ENCODE assay signal across 1 cellular context in the genomic region with DNA sequence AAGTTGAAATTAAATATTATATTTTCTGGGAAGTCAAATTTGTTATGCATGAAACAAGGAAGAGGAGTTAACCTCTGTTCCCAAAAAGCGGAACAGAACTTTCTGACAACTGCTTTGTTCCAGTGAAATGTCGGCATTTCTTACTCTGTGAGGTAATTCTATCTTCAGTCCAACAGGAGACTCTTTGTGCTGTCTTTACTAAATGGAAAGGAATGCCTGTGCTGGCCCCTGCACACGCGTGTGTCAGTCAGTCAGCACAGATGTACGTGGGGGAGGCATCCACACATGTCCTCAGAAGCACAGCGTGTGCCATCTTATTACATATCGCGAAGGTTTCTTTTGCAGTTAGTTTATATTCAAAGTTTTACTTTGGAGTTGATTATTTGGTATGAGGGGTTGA.
TF ChIP-seq lines count a peak whose summit lies in the region.

No MANE protein-coding gene starts in this region.

TF ChIP-seq in K562, 482 proteins besides CTCF, POLR2A, EP300 and RAD21 (continued from another document and continues in another):
- TF ChIP-seq, protein P1, sequence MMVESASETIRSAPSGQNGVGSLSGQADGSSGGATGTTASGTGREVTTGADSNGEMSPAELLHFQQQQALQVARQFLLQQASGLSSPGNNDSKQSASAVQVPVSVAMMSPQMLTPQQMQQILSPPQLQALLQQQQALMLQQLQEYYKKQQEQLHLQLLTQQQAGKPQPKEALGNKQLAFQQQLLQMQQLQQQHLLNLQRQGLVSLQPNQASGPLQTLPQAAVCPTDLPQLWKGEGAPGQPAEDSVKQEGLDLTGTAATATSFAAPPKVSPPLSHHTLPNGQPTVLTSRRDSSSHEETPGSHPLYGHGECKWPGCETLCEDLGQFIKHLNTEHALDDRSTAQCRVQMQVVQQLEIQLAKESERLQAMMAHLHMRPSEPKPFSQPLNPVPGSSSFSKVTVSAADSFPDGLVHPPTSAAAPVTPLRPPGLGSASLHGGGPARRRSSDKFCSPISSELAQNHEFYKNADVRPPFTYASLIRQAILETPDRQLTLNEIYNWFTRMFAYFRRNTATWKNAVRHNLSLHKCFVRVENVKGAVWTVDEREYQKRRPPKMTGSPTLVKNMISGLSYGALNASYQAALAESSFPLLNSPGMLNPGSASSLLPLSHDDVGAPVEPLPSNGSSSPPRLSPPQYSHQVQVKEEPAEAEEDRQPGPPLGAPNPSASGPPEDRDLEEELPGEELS (CRISPR knock-in tag; IDR thresholded peaks at IDR 0.05; ENCODE audit: borderline replicate concordance), result no peak
- 0 out of 2 replicates have a peak, but pooled peaks have one; percentile 21 for TF ChIP-seq JUN (IDR thresholded peaks at IDR 0.05; ENCODE audit: borderline replicate concordance, low read depth, low read length)
- no peak for TF ChIP-seq JUN (CRISPR knock-in tag; IDR thresholded peaks at IDR 0.05; ENCODE audit: borderline replicate concordance)
- TF ChIP-seq, protein P2, sequence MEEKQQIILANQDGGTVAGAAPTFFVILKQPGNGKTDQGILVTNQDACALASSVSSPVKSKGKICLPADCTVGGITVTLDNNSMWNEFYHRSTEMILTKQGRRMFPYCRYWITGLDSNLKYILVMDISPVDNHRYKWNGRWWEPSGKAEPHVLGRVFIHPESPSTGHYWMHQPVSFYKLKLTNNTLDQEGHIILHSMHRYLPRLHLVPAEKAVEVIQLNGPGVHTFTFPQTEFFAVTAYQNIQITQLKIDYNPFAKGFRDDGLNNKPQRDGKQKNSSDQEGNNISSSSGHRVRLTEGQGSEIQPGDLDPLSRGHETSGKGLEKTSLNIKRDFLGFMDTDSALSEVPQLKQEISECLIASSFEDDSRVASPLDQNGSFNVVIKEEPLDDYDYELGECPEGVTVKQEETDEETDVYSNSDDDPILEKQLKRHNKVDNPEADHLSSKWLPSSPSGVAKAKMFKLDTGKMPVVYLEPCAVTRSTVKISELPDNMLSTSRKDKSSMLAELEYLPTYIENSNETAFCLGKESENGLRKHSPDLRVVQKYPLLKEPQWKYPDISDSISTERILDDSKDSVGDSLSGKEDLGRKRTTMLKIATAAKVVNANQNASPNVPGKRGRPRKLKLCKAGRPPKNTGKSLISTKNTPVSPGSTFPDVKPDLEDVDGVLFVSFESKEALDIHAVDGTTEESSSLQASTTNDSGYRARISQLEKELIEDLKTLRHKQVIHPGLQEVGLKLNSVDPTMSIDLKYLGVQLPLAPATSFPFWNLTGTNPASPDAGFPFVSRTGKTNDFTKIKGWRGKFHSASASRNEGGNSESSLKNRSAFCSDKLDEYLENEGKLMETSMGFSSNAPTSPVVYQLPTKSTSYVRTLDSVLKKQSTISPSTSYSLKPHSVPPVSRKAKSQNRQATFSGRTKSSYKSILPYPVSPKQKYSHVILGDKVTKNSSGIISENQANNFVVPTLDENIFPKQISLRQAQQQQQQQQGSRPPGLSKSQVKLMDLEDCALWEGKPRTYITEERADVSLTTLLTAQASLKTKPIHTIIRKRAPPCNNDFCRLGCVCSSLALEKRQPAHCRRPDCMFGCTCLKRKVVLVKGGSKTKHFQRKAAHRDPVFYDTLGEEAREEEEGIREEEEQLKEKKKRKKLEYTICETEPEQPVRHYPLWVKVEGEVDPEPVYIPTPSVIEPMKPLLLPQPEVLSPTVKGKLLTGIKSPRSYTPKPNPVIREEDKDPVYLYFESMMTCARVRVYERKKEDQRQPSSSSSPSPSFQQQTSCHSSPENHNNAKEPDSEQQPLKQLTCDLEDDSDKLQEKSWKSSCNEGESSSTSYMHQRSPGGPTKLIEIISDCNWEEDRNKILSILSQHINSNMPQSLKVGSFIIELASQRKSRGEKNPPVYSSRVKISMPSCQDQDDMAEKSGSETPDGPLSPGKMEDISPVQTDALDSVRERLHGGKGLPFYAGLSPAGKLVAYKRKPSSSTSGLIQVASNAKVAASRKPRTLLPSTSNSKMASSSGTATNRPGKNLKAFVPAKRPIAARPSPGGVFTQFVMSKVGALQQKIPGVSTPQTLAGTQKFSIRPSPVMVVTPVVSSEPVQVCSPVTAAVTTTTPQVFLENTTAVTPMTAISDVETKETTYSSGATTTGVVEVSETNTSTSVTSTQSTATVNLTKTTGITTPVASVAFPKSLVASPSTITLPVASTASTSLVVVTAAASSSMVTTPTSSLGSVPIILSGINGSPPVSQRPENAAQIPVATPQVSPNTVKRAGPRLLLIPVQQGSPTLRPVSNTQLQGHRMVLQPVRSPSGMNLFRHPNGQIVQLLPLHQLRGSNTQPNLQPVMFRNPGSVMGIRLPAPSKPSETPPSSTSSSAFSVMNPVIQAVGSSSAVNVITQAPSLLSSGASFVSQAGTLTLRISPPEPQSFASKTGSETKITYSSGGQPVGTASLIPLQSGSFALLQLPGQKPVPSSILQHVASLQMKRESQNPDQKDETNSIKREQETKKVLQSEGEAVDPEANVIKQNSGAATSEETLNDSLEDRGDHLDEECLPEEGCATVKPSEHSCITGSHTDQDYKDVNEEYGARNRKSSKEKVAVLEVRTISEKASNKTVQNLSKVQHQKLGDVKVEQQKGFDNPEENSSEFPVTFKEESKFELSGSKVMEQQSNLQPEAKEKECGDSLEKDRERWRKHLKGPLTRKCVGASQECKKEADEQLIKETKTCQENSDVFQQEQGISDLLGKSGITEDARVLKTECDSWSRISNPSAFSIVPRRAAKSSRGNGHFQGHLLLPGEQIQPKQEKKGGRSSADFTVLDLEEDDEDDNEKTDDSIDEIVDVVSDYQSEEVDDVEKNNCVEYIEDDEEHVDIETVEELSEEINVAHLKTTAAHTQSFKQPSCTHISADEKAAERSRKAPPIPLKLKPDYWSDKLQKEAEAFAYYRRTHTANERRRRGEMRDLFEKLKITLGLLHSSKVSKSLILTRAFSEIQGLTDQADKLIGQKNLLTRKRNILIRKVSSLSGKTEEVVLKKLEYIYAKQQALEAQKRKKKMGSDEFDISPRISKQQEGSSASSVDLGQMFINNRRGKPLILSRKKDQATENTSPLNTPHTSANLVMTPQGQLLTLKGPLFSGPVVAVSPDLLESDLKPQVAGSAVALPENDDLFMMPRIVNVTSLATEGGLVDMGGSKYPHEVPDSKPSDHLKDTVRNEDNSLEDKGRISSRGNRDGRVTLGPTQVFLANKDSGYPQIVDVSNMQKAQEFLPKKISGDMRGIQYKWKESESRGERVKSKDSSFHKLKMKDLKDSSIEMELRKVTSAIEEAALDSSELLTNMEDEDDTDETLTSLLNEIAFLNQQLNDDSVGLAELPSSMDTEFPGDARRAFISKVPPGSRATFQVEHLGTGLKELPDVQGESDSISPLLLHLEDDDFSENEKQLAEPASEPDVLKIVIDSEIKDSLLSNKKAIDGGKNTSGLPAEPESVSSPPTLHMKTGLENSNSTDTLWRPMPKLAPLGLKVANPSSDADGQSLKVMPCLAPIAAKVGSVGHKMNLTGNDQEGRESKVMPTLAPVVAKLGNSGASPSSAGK (IDR thresholded peaks at IDR 0.05), result 0 out of 2 replicates have a peak, but pooled peaks have one; percentile 22
- TF ChIP-seq BACH1 (tag; IDR thresholded peaks at IDR 0.05), result no peak
- TF ChIP-seq ZNF217 (CRISPR knock-in tag; IDR thresholded peaks at IDR 0.05), result no peak
- TF ChIP-seq MCM7 (IDR thresholded peaks at IDR 0.05), result no peak
- TF ChIP-seq, protein P3, sequence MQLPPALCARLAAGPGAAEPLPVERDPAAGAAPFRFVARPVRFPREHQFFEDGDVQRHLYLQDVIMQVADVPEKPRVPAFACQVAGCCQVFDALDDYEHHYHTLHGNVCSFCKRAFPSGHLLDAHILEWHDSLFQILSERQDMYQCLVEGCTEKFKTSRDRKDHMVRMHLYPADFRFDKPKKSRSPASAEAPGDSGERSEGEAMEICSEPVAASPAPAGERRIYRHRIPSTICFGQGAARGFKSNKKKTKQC (CRISPR knock-in tag; IDR thresholded peaks at IDR 0.05), result no peak
- TF ChIP-seq, protein P4, sequence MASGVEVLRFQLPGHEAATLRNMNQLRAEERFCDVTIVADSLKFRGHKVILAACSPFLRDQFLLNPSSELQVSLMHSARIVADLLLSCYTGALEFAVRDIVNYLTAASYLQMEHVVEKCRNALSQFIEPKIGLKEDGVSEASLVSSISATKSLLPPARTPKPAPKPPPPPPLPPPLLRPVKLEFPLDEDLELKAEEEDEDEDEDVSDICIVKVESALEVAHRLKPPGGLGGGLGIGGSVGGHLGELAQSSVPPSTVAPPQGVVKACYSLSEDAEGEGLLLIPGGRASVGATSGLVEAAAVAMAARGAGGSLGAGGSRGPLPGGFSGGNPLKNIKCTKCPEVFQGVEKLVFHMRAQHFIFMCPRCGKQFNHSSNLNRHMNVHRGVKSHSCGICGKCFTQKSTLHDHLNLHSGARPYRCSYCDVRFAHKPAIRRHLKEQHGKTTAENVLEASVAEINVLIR (CRISPR knock-in tag; IDR thresholded peaks at IDR 0.05), result no peak
- TF ChIP-seq, protein P5, sequence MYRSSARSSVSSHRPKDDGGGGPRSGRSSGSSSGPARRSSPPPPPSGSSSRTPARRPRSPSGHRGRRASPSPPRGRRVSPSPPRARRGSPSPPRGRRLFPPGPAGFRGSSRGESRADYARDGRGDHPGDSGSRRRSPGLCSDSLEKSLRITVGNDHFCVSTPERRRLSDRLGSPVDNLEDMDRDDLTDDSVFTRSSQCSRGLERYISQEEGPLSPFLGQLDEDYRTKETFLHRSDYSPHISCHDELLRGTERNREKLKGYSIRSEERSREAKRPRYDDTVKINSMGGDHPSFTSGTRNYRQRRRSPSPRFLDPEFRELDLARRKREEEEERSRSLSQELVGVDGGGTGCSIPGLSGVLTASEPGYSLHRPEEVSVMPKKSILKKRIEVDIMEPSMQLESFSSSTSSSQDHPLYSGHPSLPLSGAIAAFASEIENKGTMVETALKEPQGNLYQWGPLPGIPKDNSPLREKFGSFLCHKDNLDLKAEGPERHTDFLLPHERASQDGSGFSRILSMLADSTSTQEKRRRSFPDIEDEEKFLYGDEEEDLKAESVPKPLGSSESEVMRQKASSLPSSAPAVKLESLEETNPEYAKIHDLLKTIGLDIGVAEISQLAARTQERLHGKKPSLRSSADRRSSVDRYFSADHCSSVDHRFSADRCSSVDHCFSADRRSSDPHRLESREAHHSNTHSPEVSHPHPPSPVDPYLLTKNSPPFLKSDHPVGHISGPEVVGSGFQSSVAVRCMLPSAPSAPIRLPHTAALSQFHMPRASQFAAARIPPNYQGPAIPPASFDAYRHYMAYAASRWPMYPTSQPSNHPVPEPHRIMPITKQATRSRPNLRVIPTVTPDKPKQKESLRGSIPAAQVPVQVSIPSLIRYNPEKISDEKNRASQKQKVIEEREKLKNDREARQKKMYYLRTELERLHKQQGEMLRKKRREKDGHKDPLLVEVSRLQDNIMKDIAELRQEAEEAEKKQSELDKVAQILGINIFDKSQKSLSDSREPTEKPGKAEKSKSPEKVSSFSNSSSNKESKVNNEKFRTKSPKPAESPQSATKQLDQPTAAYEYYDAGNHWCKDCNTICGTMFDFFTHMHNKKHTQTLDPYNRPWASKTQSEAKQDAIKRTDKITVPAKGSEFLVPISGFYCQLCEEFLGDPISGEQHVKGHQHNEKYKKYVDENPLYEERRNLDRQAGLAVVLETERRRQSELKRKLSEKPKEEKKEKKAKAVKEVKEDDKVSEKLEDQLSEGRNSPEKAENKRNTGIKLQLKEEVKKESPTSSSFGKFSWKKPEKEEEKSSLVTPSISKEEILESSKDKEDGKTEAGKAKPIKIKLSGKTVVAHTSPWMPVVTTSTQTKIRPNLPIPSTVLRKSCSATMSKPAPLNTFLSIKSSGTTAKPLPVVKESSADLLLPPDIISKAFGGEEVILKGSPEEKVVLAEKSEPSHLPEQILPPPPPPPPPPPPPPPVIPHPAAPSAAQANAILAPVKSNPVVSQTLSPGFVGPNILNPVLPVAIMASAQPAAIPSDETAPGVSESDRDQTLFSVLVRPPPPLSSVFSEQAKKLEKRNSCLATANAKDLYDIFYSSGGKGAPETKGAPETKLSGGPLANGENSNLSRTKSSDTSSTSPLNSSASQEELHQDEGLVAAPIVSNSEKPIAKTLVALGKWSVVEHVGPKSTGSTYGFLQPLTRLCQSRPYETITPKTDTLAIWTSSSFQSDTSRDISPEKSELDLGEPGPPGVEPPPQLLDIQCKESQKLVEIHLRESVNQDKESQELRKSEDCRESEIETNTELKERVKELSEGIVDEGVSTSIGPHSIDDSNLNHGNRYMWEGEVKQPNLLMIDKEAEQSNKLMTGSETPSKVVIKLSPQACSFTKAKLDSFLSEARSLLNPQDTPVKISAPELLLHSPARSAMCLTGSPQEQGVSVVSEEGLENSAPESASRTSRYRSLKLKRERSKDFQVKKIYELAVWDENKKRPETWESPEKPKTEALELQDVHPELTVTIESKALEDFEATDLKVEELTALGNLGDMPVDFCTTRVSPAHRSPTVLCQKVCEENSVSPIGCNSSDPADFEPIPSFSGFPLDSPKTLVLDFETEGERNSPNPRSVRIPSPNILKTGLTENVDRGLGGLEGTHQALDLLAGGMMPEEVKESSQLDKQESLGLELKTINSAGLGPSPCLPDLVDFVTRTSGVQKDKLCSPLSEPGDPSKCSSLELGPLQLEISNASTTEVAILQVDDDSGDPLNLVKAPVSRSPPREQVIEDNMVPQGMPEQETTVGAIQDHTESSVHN (IDR thresholded peaks at IDR 0.05; ENCODE audit: borderline replicate concordance in 1 of 2, low read depth in 1 of 2), result 0 out of 4 replicates have a peak, but pooled peaks of 1 of the 2 experiments have one; percentile 33
- peak; percentile 49; the same call in 1 of the 2 replicates for TF ChIP-seq POLR2AphosphoS2 (IDR thresholded peaks at IDR 0.05; ENCODE audit: low read length)
- TF ChIP-seq, protein P6, sequence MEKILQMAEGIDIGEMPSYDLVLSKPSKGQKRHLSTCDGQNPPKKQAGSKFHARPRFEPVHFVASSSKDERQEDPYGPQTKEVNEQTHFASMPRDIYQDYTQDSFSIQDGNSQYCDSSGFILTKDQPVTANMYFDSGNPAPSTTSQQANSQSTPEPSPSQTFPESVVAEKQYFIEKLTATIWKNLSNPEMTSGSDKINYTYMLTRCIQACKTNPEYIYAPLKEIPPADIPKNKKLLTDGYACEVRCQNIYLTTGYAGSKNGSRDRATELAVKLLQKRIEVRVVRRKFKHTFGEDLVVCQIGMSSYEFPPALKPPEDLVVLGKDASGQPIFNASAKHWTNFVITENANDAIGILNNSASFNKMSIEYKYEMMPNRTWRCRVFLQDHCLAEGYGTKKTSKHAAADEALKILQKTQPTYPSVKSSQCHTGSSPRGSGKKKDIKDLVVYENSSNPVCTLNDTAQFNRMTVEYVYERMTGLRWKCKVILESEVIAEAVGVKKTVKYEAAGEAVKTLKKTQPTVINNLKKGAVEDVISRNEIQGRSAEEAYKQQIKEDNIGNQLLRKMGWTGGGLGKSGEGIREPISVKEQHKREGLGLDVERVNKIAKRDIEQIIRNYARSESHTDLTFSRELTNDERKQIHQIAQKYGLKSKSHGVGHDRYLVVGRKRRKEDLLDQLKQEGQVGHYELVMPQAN (IDR thresholded peaks at IDR 0.05; ENCODE audit: borderline replicate concordance), result peak; percentile 77
- TF ChIP-seq XRCC4 (IDR thresholded peaks at IDR 0.05; ENCODE audit: extremely low read depth, insufficient read depth, insufficient read length), result no peak
- TF ChIP-seq CBFA2T3 (IDR thresholded peaks at IDR 0.05), result peak; percentile 48; the same call in 1 of the 2 replicates
- TF ChIP-seq, protein P7, sequence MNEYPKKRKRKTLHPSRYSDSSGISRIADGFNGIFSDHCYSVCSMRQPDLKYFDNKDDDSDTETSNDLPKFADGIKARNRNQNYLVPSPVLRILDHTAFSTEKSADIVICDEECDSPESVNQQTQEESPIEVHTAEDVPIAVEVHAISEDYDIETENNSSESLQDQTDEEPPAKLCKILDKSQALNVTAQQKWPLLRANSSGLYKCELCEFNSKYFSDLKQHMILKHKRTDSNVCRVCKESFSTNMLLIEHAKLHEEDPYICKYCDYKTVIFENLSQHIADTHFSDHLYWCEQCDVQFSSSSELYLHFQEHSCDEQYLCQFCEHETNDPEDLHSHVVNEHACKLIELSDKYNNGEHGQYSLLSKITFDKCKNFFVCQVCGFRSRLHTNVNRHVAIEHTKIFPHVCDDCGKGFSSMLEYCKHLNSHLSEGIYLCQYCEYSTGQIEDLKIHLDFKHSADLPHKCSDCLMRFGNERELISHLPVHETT (CRISPR knock-in tag; conservative IDR thresholded peaks at IDR 0.05 in 1 of 2, IDR thresholded peaks at IDR 0.05 in 1 of 2), result 0 out of 4 replicates have a peak, but pooled peaks of 1 of the 2 experiments have one; percentile 22
- TF ChIP-seq U2AF1 (optimal IDR thresholded peaks at IDR 0.05; ENCODE audit: low read depth, low read length), result no peak
- TF ChIP-seq SAFB2 (IDR thresholded peaks at IDR 0.05; ENCODE audit: borderline replicate concordance, low read depth, low read length, severe bottlenecking), result no peak
